In genomic region chr2:172376505-172377125, GRCh38 we compare ENCODE assay signal across 24 cellular contexts.
"Had no signal": no experiment of that assay in that cellular context is flagged by ENCODE, and none has a peak within 500 bp of the region (broad histone marks: within the 10 kb centered on the region; RNA-seq: fewer than 3 reads in every experiment).

No MANE protein-coding gene starts in this region.

- H3K79me2 ChIP-seq: parathyroid adenoma had no signal

- H3K27ac ChIP-seq: ascending aorta, brain microvascular endothelial cell, coronary artery, parathyroid adenoma, transverse colon had no signal

- H3K36me3 ChIP-seq: ascending aorta, brain microvascular endothelial cell, transverse colon had no signal

- H3K27me3 ChIP-seq: ascending aorta, brain microvascular endothelial cell, transverse colon had no signal

- H3K4me3 ChIP-seq: ascending aorta, coronary artery, transverse colon had no signal

- DNase-seq: activated CD4-positive, alpha-beta memory T cell treated with anti-CD3 and anti-CD28 coated beads, Interleukin-2, amount 10 ng/mL, durations not matched to agents 7 days and 5 days; activated CD4-positive, alpha-beta T cell treated with anti-CD3 and anti-CD28 coated beads, Interleukin-2, amount 10 ng/mL, durations not matched to agents 24 days and 14 days; activated CD4-positive, CD25-positive, alpha-beta regulatory T cell treated with anti-CD3 and anti-CD28 coated beads, Interleukin-2, amount 50 U/mL, for 72 hours; activated CD8-positive, alpha-beta memory T cell treated with anti-CD3 and anti-CD28 coated beads, Interleukin-2, amount 50 U/mL, for 48 hours; activated gamma-delta T cell; activated naive CD4-positive, alpha-beta T cell treated with anti-CD3 and anti-CD28 coated beads, Interleukin-2, amount 10 ng/mL, durations not matched to agents 7 days and 5 days; activated naive CD8-positive, alpha-beta T cell treated with anti-CD3 and anti-CD28 coated beads, Interleukin-2, amount 10 ng/mL, durations not matched to agents 7 days and 5 days; activated T-cell treated with anti-CD3 and anti-CD28 coated beads, Interleukin-2, amount 50 U/mL, for 24 hours; brain microvascular endothelial cell; effector memory CD8-positive, alpha-beta T cell; foreskin fibroblast; head of caudate nucleus; hippocampal formation; left cardiac atrium; naive B cell; right cardiac atrium; stimulated activated naive CD4-positive, alpha-beta T cell; transverse colon had no signal

- H2AFZ ChIP-seq: parathyroid adenoma had no signal

- H3K9ac ChIP-seq: parathyroid adenoma had no signal

- ATAC-seq: effector memory CD8-positive, alpha-beta T cell; esophagus mucosa; left cardiac atrium; right cardiac atrium had no signal

- H3K9me3 ChIP-seq: ascending aorta, transverse colon had no signal

- FAIRE-seq: keratinocyte, TTC549 had no signal
